Comparison of ENCODE assay signal across 8 cellular contexts in genomic region chr2:202965810-202966454, GRCh38. TPM values are rescaled to one million over a fixed set of nuclear protein-coding genes. Genes with fewer than 3 reads are reported as not detected.
A peak's percentile ranks its signal among the peaks of the same experiment; 100 is the strongest.
DNase-seq lines count a peak whose midpoint lies in the region; ATAC-seq and TF ChIP-seq lines count a peak whose summit lies in the region.

No MANE protein-coding gene starts in this region.

- ATAC-seq in GM19043 (IDR thresholded peaks at IDR 0.05; ENCODE audit: low read depth, unreplicated experiment) (peak; percentile 89), HG03575 (IDR thresholded peaks at IDR 0.05; ENCODE audit: extremely low read depth, insufficient number of reproducible peaks, low FRiP score, unreplicated experiment) (peak; percentile 62)
- ATAC-seq in activated naive CD4-positive, alpha-beta T cell treated with anti-CD3 and anti-CD28 coated beads, Interleukin-2, amount 50 U/mL, for 72 hours = peak; percentile 73 to 83
- ATAC-seq in naive thymus-derived CD8-positive, alpha-beta T cell = no peak

- H3K9me3 Mint-ChIP-seq in CD14-positive monocyte (no peaks in the 10 kb centered on the region), mesothelial cell of epicardium (no peaks in the 10 kb centered on the region)
- H3K9me3 Mint-ChIP-seq in activated naive CD4-positive, alpha-beta T cell treated with anti-CD3 and anti-CD28 coated beads, Interleukin-2, amount 50 U/mL, for 72 hours = no peaks in the 10 kb centered on the region
- H3K9me3 Mint-ChIP-seq in naive thymus-derived CD8-positive, alpha-beta T cell = no peaks in the 10 kb centered on the region

- H3K4me1 Mint-ChIP-seq in CD14-positive monocyte = peaks cover 4% of the 10 kb centered on the region
- no peaks in the 10 kb centered on the region for H3K4me1 Mint-ChIP-seq in mesothelial cell of epicardium
- H3K4me1 Mint-ChIP-seq in naive thymus-derived CD8-positive, alpha-beta T cell = no peaks in the 10 kb centered on the region

- peaks cover 10 to 17% of the 10 kb centered on the region in 2 donors for H3K36me3 Mint-ChIP-seq in CD14-positive monocyte
- H3K36me3 Mint-ChIP-seq in activated naive CD4-positive, alpha-beta T cell treated with anti-CD3 and anti-CD28 coated beads, Interleukin-2, amount 50 U/mL, for 72 hours = no peaks in the 10 kb centered on the region
- peaks cover 5% of the 10 kb centered on the region for H3K36me3 Mint-ChIP-seq in mesothelial cell of epicardium
- H3K36me3 Mint-ChIP-seq in naive thymus-derived CD8-positive, alpha-beta T cell = peaks cover 0 to 42% (median 4%) of the 10 kb centered on the region in 3 donors

- H3K4me3 Mint-ChIP-seq in CD14-positive monocyte (peak overlapping the region in 1 of 2 donors; percentile 48), mesothelial cell of epicardium (no peak overlapping the region)
- no peak overlapping the region for H3K4me3 Mint-ChIP-seq in naive thymus-derived CD8-positive, alpha-beta T cell

- POLR2A ChIA-PET in naive thymus-derived CD8-positive, alpha-beta T cell (lab: Charles Lee) = no interaction called here

- DNase-seq in CD14-positive monocyte (ENCODE audit: low spot score) = peak; percentile 70
- peak in 1 of 2 donors; percentile 19 for DNase-seq in activated naive CD4-positive, alpha-beta T cell treated with anti-CD3 and anti-CD28 coated beads, Interleukin-2, amount 50 U/mL, for 72 hours (ENCODE audit: low spot score in 2 of 2)
- no peak for DNase-seq in mesothelial cell of epicardium (ENCODE audit: low spot score in 2 of 2, unreplicated experiment in 2 of 2)
- DNase-seq in naive thymus-derived CD8-positive, alpha-beta T cell = no peak
- DNase-seq in HuH-7.5 (ENCODE audit: low spot score) = no peak
- DNase-seq in DMS114 treated with DMSO at 0.1 percent for 48 hours (lab: John Stamatoyannopoulos, UW; ENCODE audit: unreplicated experiment) = no peak

- intact Hi-C loops in CD14-positive monocyte (cut with micrococcal nuclease) = loop anchor here in 1 of 2 donors (5.0 kb wide), 1 partner anchor 46 kb away; the partner anchor contains the start of gene NBEAL1

- H3K27ac Mint-ChIP-seq in CD14-positive monocyte (peak overlapping the region in 6 of 7 donors; percentile 35 to 81 (median 70)), mesothelial cell of epicardium (peak overlapping the region; percentile 66)
- H3K27ac Mint-ChIP-seq in activated naive CD4-positive, alpha-beta T cell treated with anti-CD3 and anti-CD28 coated beads, Interleukin-2, amount 50 U/mL, for 72 hours = no peak overlapping the region
- H3K27ac Mint-ChIP-seq in naive thymus-derived CD8-positive, alpha-beta T cell = no peak overlapping the region

- TF ChIP-seq CTCF in CD14-positive monocyte (IDR thresholded peaks at IDR 0.05) (no peak), mesothelial cell of epicardium (IDR thresholded peaks at IDR 0.05; ENCODE audit: unreplicated experiment) (no peak)

- H3K27me3 Mint-ChIP-seq in CD14-positive monocyte (ENCODE audit: low read depth in 3 of 3) = peaks cover 0 to 2% (median 0%) of the 10 kb centered on the region in 3 donors
- H3K27me3 Mint-ChIP-seq in mesothelial cell of epicardium (ENCODE audit: low read depth) = no peaks in the 10 kb centered on the region
- H3K27me3 Mint-ChIP-seq in naive thymus-derived CD8-positive, alpha-beta T cell = no peaks in the 10 kb centered on the region

RNA-seq across cellular contexts. Expression of gene NBEAL1, which starts 48.7 kb away (rescaled TPM):
- 1 to 10 TPM; 2.5 to 5.3 TPM for polyA plus RNA-seq in CD14-positive monocyte
- total RNA-seq in activated naive CD4-positive, alpha-beta T cell treated with anti-CD3 and anti-CD28 coated beads, Interleukin-2, amount 50 U/mL, for 72 hours = 10 to 100 TPM; 15.6 to 22.6 TPM
- total RNA-seq in mesothelial cell of epicardium = 30.6 to 36.6 TPM (median 33.0 TPM) in 3 replicates
- 10 to 100 TPM; 15.5 to 18.4 TPM for total RNA-seq in naive thymus-derived CD8-positive, alpha-beta T cell
- 1 to 10 TPM; 7.5 to 8.6 (median 8.1) TPM for polyA plus RNA-seq in naive thymus-derived CD8-positive, alpha-beta T cell

RNA-seq across cellular contexts. Expression of gene CARF, which starts 53.9 kb away (rescaled TPM):
- 1 to 10 TPM; 1.1 to 2.8 TPM for polyA plus RNA-seq in CD14-positive monocyte
- total RNA-seq in activated naive CD4-positive, alpha-beta T cell treated with anti-CD3 and anti-CD28 coated beads, Interleukin-2, amount 50 U/mL, for 72 hours = 1 to 10 TPM; 3.9 to 8.5 TPM
- total RNA-seq in mesothelial cell of epicardium = 13.7 to 17.0 TPM (median 16.8 TPM) in 3 replicates
- total RNA-seq in naive thymus-derived CD8-positive, alpha-beta T cell = 10 to 100 TPM; 24.5 to 26.5 TPM
- polyA plus RNA-seq in naive thymus-derived CD8-positive, alpha-beta T cell = 10 to 100 TPM in 1 of 3 donors, 1 to 10 TPM in 2; 4.1 to 10.1 (median 7.7) TPM

RNA-seq across cellular contexts. Expression of gene WDR12, which starts 54.5 kb away (rescaled TPM):
- polyA plus RNA-seq in CD14-positive monocyte = 10 to 100 TPM in 1 of 2 donors, 1 to 10 TPM in 1; 4.1 to 14.6 TPM
- total RNA-seq in activated naive CD4-positive, alpha-beta T cell treated with anti-CD3 and anti-CD28 coated beads, Interleukin-2, amount 50 U/mL, for 72 hours = 100 to 1,000 TPM in 1 of 2 donors, 10 to 100 TPM in 1; 82.5 to 101 TPM
- total RNA-seq in mesothelial cell of epicardium = 54.4 to 58.9 TPM (median 58.6 TPM) in 3 replicates
- 10 to 100 TPM; 22.7 to 24.6 TPM for total RNA-seq in naive thymus-derived CD8-positive, alpha-beta T cell
- polyA plus RNA-seq in naive thymus-derived CD8-positive, alpha-beta T cell = 10 to 100 TPM; 13.5 to 19.6 (median 16.9) TPM

Comparison
In these comparisons a context has a peak if more than half of its experiments do, and no peak if none do; other contexts are left out.
1. H3K27ac Mint-ChIP-seq: peak in CD14-positive monocyte (6 of 7) and mesothelial cell of epicardium (single experiment); none in activated naive CD4-positive, alpha-beta T cell treated with anti-CD3 and anti-CD28 coated beads, Interleukin-2, amount 50 U/mL, for 72 hours (0 of 2) and naive thymus-derived CD8-positive, alpha-beta T cell (0 of 10).
2. ATAC-seq: peak in GM19043 (single experiment), HG03575 (single experiment) and activated naive CD4-positive, alpha-beta T cell treated with anti-CD3 and anti-CD28 coated beads, Interleukin-2, amount 50 U/mL, for 72 hours (2 of 2); none in naive thymus-derived CD8-positive, alpha-beta T cell (0 of 2).